23 cellular contexts compared by ENCODE assay signal in genomic region chrX:12489341-12489740, GRCh38.
"Had no signal": no experiment of that assay in that cellular context is flagged by ENCODE, and none has a peak within 500 bp of the region (broad histone marks: within the 10 kb centered on the region; RNA-seq: fewer than 3 reads in every experiment).

No MANE protein-coding gene starts in this region.

- H3K36me3 Mint-ChIP-seq: activated CD4-positive, alpha-beta memory T cell treated with anti-CD3 and anti-CD28 coated beads for 36 hours; activated naive CD4-positive, alpha-beta T cell treated with anti-CD3 and anti-CD28 coated beads, Interleukin-2, amount 50 U/mL, for 72 hours; stimulated activated naive B cell treated with anti-CD40 and anti-IgM and Interleukin-4, amounts not matched to agents 10 μg/mL and 1 μg/mL and 100 μg/mL, for 72 hours had no signal

- H3K4me1 Mint-ChIP-seq: nephron progenitor cell; stimulated activated naive B cell treated with anti-CD40 and anti-IgM and Interleukin-4, amounts not matched to agents 10 μg/mL and 1 μg/mL and 100 μg/mL, for 72 hours had no signal

- H3K27ac ChIP-seq: breast epithelium, colonic mucosa, dorsolateral prefrontal cortex, esophagus muscularis mucosa, heart left ventricle, lower lobe of right lung, sigmoid colon, transverse colon, uterus had no signal

- H3K4me1 ChIP-seq: breast epithelium, colonic mucosa, esophagus muscularis mucosa, heart left ventricle, lower lobe of right lung, sigmoid colon, transverse colon, uterus had no signal

- H3K27ac Mint-ChIP-seq: activated CD4-positive, alpha-beta memory T cell treated with anti-CD3 and anti-CD28 coated beads for 36 hours; activated naive CD4-positive, alpha-beta T cell treated with anti-CD3 and anti-CD28 coated beads, Interleukin-2, amount 50 U/mL, for 72 hours; effector memory CD8-positive, alpha-beta T cell; nephron progenitor cell; stimulated activated naive B cell treated with anti-CD40 and anti-IgM and Interleukin-4, amounts not matched to agents 10 μg/mL and 1 μg/mL and 100 μg/mL, for 72 hours had no signal

- H3K27me3 ChIP-seq: colonic mucosa, esophagus muscularis mucosa, heart left ventricle, sigmoid colon, transverse colon, uterus had no signal

- H3K27me3 Mint-ChIP-seq: activated CD4-positive, alpha-beta memory T cell treated with anti-CD3 and anti-CD28 coated beads for 36 hours; effector memory CD8-positive, alpha-beta T cell had no signal

- H3K4me3 Mint-ChIP-seq: activated CD4-positive, alpha-beta memory T cell treated with anti-CD3 and anti-CD28 coated beads for 36 hours; effector memory CD8-positive, alpha-beta T cell; nephron progenitor cell; stimulated activated naive B cell treated with anti-CD40 and anti-IgM and Interleukin-4, amounts not matched to agents 10 μg/mL and 1 μg/mL and 100 μg/mL, for 72 hours had no signal

- H3K36me3 ChIP-seq: breast epithelium, colonic mucosa, esophagus muscularis mucosa, heart left ventricle, lower lobe of right lung, sigmoid colon, transverse colon, uterus had no signal

- H3K9me3 ChIP-seq: breast epithelium, colonic mucosa, esophagus muscularis mucosa, heart left ventricle, lower lobe of right lung, mucosa of descending colon, sigmoid colon, transverse colon, uterus had no signal

- H3K4me3 ChIP-seq: breast epithelium, colonic mucosa, dorsolateral prefrontal cortex, esophagus muscularis mucosa, heart left ventricle, lower lobe of right lung, mucosa of descending colon, sigmoid colon, transverse colon, uterus had no signal

- DNase-seq: activated CD4-positive, alpha-beta memory T cell treated with anti-CD3 and anti-CD28 coated beads for 36 hours; activated CD4-positive, alpha-beta T cell treated with anti-CD3 and anti-CD28 coated beads for 48 hours; colonic mucosa; dorsolateral prefrontal cortex; effector memory CD8-positive, alpha-beta T cell; heart left ventricle; kidney; lower lobe of right lung; mesendoderm; mucosa of descending colon; nephron progenitor cell; occipital lobe; retina; sigmoid colon; stimulated activated CD4-positive, alpha-beta T cell treated with anti-CD3 and anti-CD28 coated beads, Interleukin-2, amount 100 ng/mL, for 48 hours; stimulated activated CD8-positive, alpha-beta memory T cell treated with anti-CD3 and anti-CD28 coated beads, Interleukin-4, amount 100 ng/mL, for 48 hours; stimulated activated naive B cell treated with anti-CD40 and anti-IgM and Interleukin-4, amounts not matched to agents 10 μg/mL and 1 μg/mL and 100 μg/mL, for 72 hours; transverse colon; uterus had no signal

- H3K9me3 Mint-ChIP-seq: activated CD4-positive, alpha-beta memory T cell treated with anti-CD3 and anti-CD28 coated beads for 36 hours; activated naive CD4-positive, alpha-beta T cell treated with anti-CD3 and anti-CD28 coated beads, Interleukin-2, amount 50 U/mL, for 72 hours; effector memory CD8-positive, alpha-beta T cell; stimulated activated naive B cell treated with anti-CD40 and anti-IgM and Interleukin-4, amounts not matched to agents 10 μg/mL and 1 μg/mL and 100 μg/mL, for 72 hours had no signal

- ATAC-seq: activated naive CD4-positive, alpha-beta T cell treated with anti-CD3 and anti-CD28 coated beads, Interleukin-2, amount 50 U/mL, for 72 hours; effector memory CD8-positive, alpha-beta T cell; heart left ventricle; left lobe of liver; lower lobe of right lung; mucosa of descending colon; stimulated activated naive B cell treated with anti-CD40 and anti-IgM and Interleukin-4, amounts not matched to agents 10 μg/mL and 1 μg/mL and 100 μg/mL, for 72 hours had no signal
